In the genomic region with DNA sequence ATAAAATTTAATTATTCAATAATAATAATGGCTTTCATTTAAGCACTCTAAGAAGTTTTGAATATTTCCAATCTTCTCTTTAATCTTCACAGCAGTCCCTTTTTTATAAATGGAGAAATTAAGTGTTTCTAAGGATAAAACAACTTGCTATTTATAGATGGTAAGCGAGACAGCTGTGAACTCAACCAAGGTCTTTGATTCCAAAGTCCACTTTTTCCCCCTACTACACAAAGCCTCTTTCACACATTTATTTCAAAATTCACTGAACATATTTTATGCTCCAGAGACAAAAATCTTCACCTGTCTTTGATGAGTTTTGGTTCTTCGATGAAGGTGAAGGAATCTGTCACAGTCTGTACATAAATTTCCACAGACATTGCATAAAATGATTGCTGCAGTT, we compare ENCODE assay signal across 23 cellular contexts.
"Had no signal": no experiment of that assay in that cellular context is flagged by ENCODE, and none has a peak within 500 bp of the region (broad histone marks: within the 10 kb centered on the region; RNA-seq: fewer than 3 reads in every experiment).

No MANE protein-coding gene starts in this region.

- H3K27me3 Mint-ChIP-seq: naive B cell; progenitor cell of endocrine pancreas; stimulated activated naive B cell treated with anti-CD40 and anti-IgM and Interleukin-4, amounts not matched to agents 10 μg/mL and 1 μg/mL and 100 μg/mL, for 72 hours had no signal

- DNase-seq: islet precursor cell; left ventricle myocardium superior; lower lobe of right lung; mammary epithelial cell; mesenchymal stem cell; naive B cell; natural killer cell; nephron progenitor cell; occipital lobe; right lobe of liver; stimulated activated CD4-positive, alpha-beta T cell treated with anti-CD3 and anti-CD28 coated beads, Interleukin-12 subunit alpha, Interleukin-12 subunit beta, amount 100 ng/mL, for 4 hours; stimulated activated CD4-positive, alpha-beta T cell treated with anti-CD3 and anti-CD28 coated beads, Interleukin-15, amount 100 ng/mL, for 24 hours; stimulated activated CD4-positive, alpha-beta T cell treated with anti-CD3 and anti-CD28 coated beads, Interleukin-2, amount 100 ng/mL, for 24 hours; stimulated activated CD4-positive, alpha-beta T cell treated with anti-CD3 and anti-CD28 coated beads, Interleukin-4, amount 100 ng/mL, for 1 hour; stimulated activated naive B cell treated with anti-CD40 and anti-IgM and Interleukin-4, amounts not matched to agents 10 μg/mL and 1 μg/mL and 100 μg/mL, for 72 hours; stimulated activated naive CD8-positive, alpha-beta T cell treated with anti-CD3 and anti-CD28 coated beads, Interleukin-15, Interleukin-2, amounts not matched to agents 100 U/mL and 50 U/mL, for 24 hours; stomach; testis; thyroid gland; transverse colon; upper lobe of left lung had no signal

- ATAC-seq: left ventricle myocardium superior; lower lobe of right lung; natural killer cell; stimulated activated naive B cell treated with anti-CD40 and anti-IgM and Interleukin-4, amounts not matched to agents 10 μg/mL and 1 μg/mL and 100 μg/mL, for 72 hours; stimulated activated naive CD8-positive, alpha-beta T cell treated with anti-CD3 and anti-CD28 coated beads, Interleukin-15, Interleukin-2, amounts not matched to agents 100 U/mL and 50 U/mL, for 24 hours had no signal

- H3K4me3 Mint-ChIP-seq: naive B cell; natural killer cell; nephron progenitor cell; neural progenitor cell; stimulated activated naive B cell treated with anti-CD40 and anti-IgM and Interleukin-4, amounts not matched to agents 10 μg/mL and 1 μg/mL and 100 μg/mL, for 72 hours had no signal

- H3K4me1 Mint-ChIP-seq: neural progenitor cell had no signal

- H3K27ac Mint-ChIP-seq: natural killer cell; nephron progenitor cell; neural progenitor cell; progenitor cell of endocrine pancreas; stimulated activated naive B cell treated with anti-CD40 and anti-IgM and Interleukin-4, amounts not matched to agents 10 μg/mL and 1 μg/mL and 100 μg/mL, for 72 hours had no signal

- H3K9me3 Mint-ChIP-seq: naive B cell; natural killer cell; nephron progenitor cell; neural progenitor cell; stimulated activated naive B cell treated with anti-CD40 and anti-IgM and Interleukin-4, amounts not matched to agents 10 μg/mL and 1 μg/mL and 100 μg/mL, for 72 hours had no signal
